9 cellular contexts compared by ENCODE assay signal in genomic region chr2:58762176-58762781, GRCh38.
DNase-seq lines count a peak whose midpoint lies in the region; ATAC-seq and TF ChIP-seq lines count a peak whose summit lies in the region.
"Had no signal": no experiment of that assay in that cellular context is flagged by ENCODE, and none has a peak within 500 bp of the region (broad histone marks: within the 10 kb centered on the region; RNA-seq: fewer than 3 reads in every experiment).

No MANE protein-coding gene starts in this region.

- intact Hi-C loops in gastrocnemius medialis (cut with DNase I; ENCODE audit: low total_unique reads) = no loop called here

- no peaks in the 10 kb centered on the region for H3K9me3 ChIP-seq in gastrocnemius medialis

- in situ Hi-C loops in gastrocnemius medialis (cut with MboI; ENCODE audit: low sequenced_read_pairs in 4 of 4) = no loop called here

- peak; percentile 69 for ATAC-seq in HG02623 (IDR thresholded peaks at IDR 0.05; ENCODE audit: unreplicated experiment)
- ATAC-seq in gastrocnemius medialis = no peak
- ATAC-seq: T-cell had no signal

- H3K4me3 ChIP-seq in WI38 (ENCODE audit: low read depth, low read length) (no peak overlapping the region), gastrocnemius medialis (no peak overlapping the region)

- H3K27me3 ChIP-seq in gastrocnemius medialis = no peaks in the 10 kb centered on the region

- peak; percentile 71 for TF ChIP-seq CTCF in GM12874 (IDR thresholded peaks at IDR 0.05; ENCODE audit: insufficient read depth, low read depth, low read length)
- peak; percentile 58 for TF ChIP-seq CTCF in WI38 (IDR thresholded peaks at IDR 0.05; ENCODE audit: low read depth, low read length)
- TF ChIP-seq CTCF in gastrocnemius medialis (IDR thresholded peaks at IDR 0.05 in 4 of 5, conservative IDR thresholded peaks at IDR 0.05 in 1 of 5) = no peak

- H3K4me1 ChIP-seq in gastrocnemius medialis = no peaks in the 10 kb centered on the region

- H3K36me3 ChIP-seq in gastrocnemius medialis = no peaks in the 10 kb centered on the region

- TF ChIP-seq POLR2A in gastrocnemius medialis (IDR thresholded peaks at IDR 0.05) = no peak

- DNase-seq in AG20443 (ENCODE audit: low spot score) (peak; percentile 78), NCI-H146 (lab: John Stamatoyannopoulos, UW) (peak; percentile 72), foreskin melanocyte (peak; percentile 67), putamen (ENCODE audit: low spot score) (peak; percentile 47), gastrocnemius medialis (no peak)

- H3K27ac ChIP-seq in gastrocnemius medialis = no peak overlapping the region

Comparison
In these comparisons a context has a peak if more than half of its experiments do, and no peak if none do; other contexts are left out.
1. DNase-seq: peak in AG20443 (single experiment), NCI-H146 (single experiment), foreskin melanocyte (single experiment) and putamen (single experiment); none in gastrocnemius medialis (0 of 2).
2. CTCF ChIP-seq: peak in GM12874 (single experiment) and WI38 (single experiment); none in gastrocnemius medialis (0 of 5).